Comparison of ENCODE assay signal across 8 cellular contexts in the genomic region with DNA sequence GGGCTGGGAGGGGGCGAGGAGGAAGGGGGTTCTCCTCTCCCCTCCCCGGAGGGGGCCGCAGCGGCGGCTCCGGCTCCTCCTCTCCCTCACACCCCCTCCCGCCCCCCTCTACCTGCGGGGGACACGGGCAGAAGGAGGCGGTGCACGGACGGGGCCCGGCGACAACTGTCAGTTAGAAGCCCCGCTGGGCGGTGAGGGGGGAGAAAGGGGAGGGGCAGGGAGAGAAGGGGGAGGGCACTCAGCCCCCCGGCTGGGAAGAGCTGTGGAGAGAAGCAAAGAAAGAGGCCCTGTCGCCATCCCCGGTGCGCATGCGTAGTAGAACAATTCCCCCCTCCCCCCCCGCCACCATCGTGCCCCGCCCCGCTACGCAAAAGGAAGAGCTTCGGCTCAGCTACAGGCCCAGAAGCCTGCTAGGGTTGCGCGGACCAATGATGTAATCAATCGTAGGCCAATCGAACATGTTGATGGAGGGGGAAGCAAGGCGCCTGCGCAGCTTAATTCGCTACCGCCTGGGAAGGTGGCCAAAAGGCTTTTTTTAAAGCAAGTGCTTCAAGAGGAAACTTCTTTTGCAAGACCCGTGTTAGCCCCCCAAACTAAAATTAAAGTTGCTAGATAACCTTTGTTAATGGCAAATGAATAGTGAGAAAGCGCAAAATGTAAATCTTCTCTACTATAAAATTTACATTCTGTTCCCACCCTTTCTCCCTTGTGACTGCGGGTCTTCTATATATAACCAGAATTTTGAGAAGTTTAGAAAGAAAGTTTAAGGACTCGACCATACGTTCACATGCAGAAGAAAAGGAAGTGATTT. TPM values are rescaled to one million over a fixed set of nuclear protein-coding genes. Genes with fewer than 3 reads are reported as not detected.
A peak's percentile ranks its signal among the peaks of the same experiment; 100 is the strongest.
DNase-seq lines count a peak whose midpoint lies in the region; ATAC-seq and TF ChIP-seq lines count a peak whose summit lies in the region.

No MANE protein-coding gene starts in this region.

- TF ChIP-seq CTCF in SK-N-SH (IDR thresholded peaks at IDR 0.05) (no peak), omental fat pad (IDR thresholded peaks at IDR 0.05) (no peak), testis (IDR thresholded peaks at IDR 0.05) (no peak)

- H3K9me3 ChIP-seq in SK-N-SH (no peaks in the 10 kb centered on the region), testis (no peaks in the 10 kb centered on the region)

- TF ChIP-seq RAD21 in SK-N-SH (IDR thresholded peaks at IDR 0.05; ENCODE audit: low read length): no peak

- H3K4me1 ChIP-seq in SK-N-SH (ENCODE audit: control insufficient read depth in 1 of 2, insufficient read depth in 2 of 2, low read depth in 1 of 2, low read length in 1 of 2) (peaks cover 9 to 10% of the 10 kb centered on the region in 2 experiments; a peak in 3 of 4 replicates), testis (peaks cover 5% of the 10 kb centered on the region)

- no peaks in the 10 kb centered on the region for H3K27me3 ChIP-seq in SK-N-SH (ENCODE audit: insufficient read depth)
- H3K27me3 ChIP-seq in testis: no peaks in the 10 kb centered on the region

- peaks cover 41% of the 10 kb centered on the region for H4K20me1 ChIP-seq in SK-N-SH (ENCODE audit: insufficient read depth)

- POLR2A ChIA-PET in SK-N-SH (lab: Yijun Ruan, JAX): interaction anchor here (0.6 to 1.3 kb wide), 3 partner anchors 25 to 405 kb away, joined by 3 read pairs; partner anchors contain the start of genes RIC1 and UHRF2

- H3K9me3 Mint-ChIP-seq in activated naive CD8-positive, alpha-beta T cell (ENCODE audit: low read depth): peaks cover 10% of the 10 kb centered on the region

- peak overlapping the region; percentile 83 for H3K27ac Mint-ChIP-seq in activated naive CD8-positive, alpha-beta T cell

- H3K4me3 Mint-ChIP-seq in activated naive CD8-positive, alpha-beta T cell: peak overlapping the region; percentile 85

- H3K27me3 Mint-ChIP-seq in activated naive CD8-positive, alpha-beta T cell: no peaks in the 10 kb centered on the region

- H3K27ac ChIP-seq in SK-N-SH (ENCODE audit: low read depth in 2 of 2, low read length in 1 of 2): peak overlapping the region; percentile 85 to 90
- H3K27ac ChIP-seq in testis: peak overlapping the region; percentile 99 to 100

- peak overlapping the region; percentile 92 for H3K9ac ChIP-seq in SK-N-SH

- peak overlapping the region; percentile 90 for H2AFZ ChIP-seq in SK-N-SH (ENCODE audit: low read depth)

- ATAC-seq in HG02588 (IDR thresholded peaks at IDR 0.05; ENCODE audit: unreplicated experiment) (peak; percentile 66), omental fat pad (ENCODE audit: low FRiP score) (peak; percentile 92)

- no peak for TF ChIP-seq EP300 in SK-N-SH (IDR thresholded peaks at IDR 0.05; ENCODE audit: borderline replicate concordance in 1 of 2, low read depth in 1 of 2, low read length in 1 of 2)

- peaks cover 58% of the 10 kb centered on the region for H3K4me1 Mint-ChIP-seq in activated naive CD8-positive, alpha-beta T cell (ENCODE audit: low read depth)

- intact Hi-C loops in testis (cut with DNase I; ENCODE audit: low total_unique reads): no loop called here

- H3K79me2 ChIP-seq in SK-N-SH (ENCODE audit: insufficient read depth): peaks cover 88% of the 10 kb centered on the region

- peaks cover 28% of the 10 kb centered on the region for H3F3A ChIP-seq in SK-N-SH (replicated peaks; ENCODE audit: insufficient read depth)

- H3K4me3 ChIP-seq in GM08714 (ENCODE audit: low read length) (peak overlapping the region; percentile 70), SK-N-SH (ENCODE audit: low read depth in 2 of 2, low read length in 1 of 2) (peak overlapping the region; percentile 89), testis (peak overlapping the region; percentile 94 to 98)

- CTCF ChIA-PET in SK-N-SH (lab: Yijun Ruan, JAX): interaction anchor here (0.6 to 2.7 kb wide), 2 partner anchors 15 to 16 kb away, joined by 3 to 11 read pairs; no protein-coding TSS in a partner anchor

- DNase-seq in NCI-H1048 (lab: John Stamatoyannopoulos, UW) (peak; percentile 95), SK-N-SH (peak; percentile 91), glomerular visceral epithelial cell (ENCODE audit: extremely low spot score) (peak; percentile 99), omental fat pad (ENCODE audit: low spot score) (peak; percentile 82), testis (peak; percentile 97)

- peaks cover 26% of the 10 kb centered on the region for H3K36me3 Mint-ChIP-seq in activated naive CD8-positive, alpha-beta T cell

- no peaks in the 10 kb centered on the region for H3K9me2 ChIP-seq in SK-N-SH

- no peak for TF ChIP-seq POLR2A in testis (IDR thresholded peaks at IDR 0.05)

- H3K4me2 ChIP-seq in SK-N-SH: peak overlapping the region; percentile 96

- peaks cover 37 to 54% of the 10 kb centered on the region in 2 experiments for H3K36me3 ChIP-seq in SK-N-SH (replicated peaks in 1 of 2; ENCODE audit: control insufficient read depth in 1 of 2, insufficient read depth in 2 of 2, low read length in 1 of 2)
- no peaks in the 10 kb centered on the region for H3K36me3 ChIP-seq in testis (ENCODE audit: low read depth, missing control alignments)

- 6% methylated on average over 13 of the region's 40 CpGs for WGBS in SK-N-SH (ENCODE audit: low lambda C conversion rate)
- WGBS in testis, 2 donors: 1% methylated on average over 27 to 38 of the region's 40 CpGs

TF ChIP-seq in SK-N-SH, 30 proteins besides CTCF, POLR2A, EP300 and RAD21:
- TF ChIP-seq NFIC (IDR thresholded peaks at IDR 0.05; ENCODE audit: borderline replicate concordance) (peak; percentile 41; the same call in 1 of the 2 replicates), NRF1 (IDR thresholded peaks at IDR 0.05; ENCODE audit: low read depth, low read length) (peak; percentile 90), EZH2phosphoT487 (IDR thresholded peaks at IDR 0.05; ENCODE audit: borderline replicate concordance, low read depth) (no peak), MAX (IDR thresholded peaks at IDR 0.05; ENCODE audit: low read depth) (no peak), JUND (IDR thresholded peaks at IDR 0.05) (no peak), POLR2AphosphoS5 (IDR thresholded peaks at IDR 0.05; ENCODE audit: low read depth, low read length) (peak; percentile 60; the same call in 1 of the 2 replicates), MXI1 (IDR thresholded peaks at IDR 0.05; ENCODE audit: low read depth, low read length) (peak; percentile 65), TAF1 (IDR thresholded peaks at IDR 0.05; ENCODE audit: borderline replicate concordance, low read depth, low read length) (peak; percentile 51; the same call in 1 of the 2 replicates), CHD2 (IDR thresholded peaks at IDR 0.05; ENCODE audit: low read length, partially characterized antibody) (peak; percentile 1), PBX3 (IDR thresholded peaks at IDR 0.05) (peak; percentile 21; the same call in 1 of the 2 replicates), SIN3A (IDR thresholded peaks at IDR 0.05; ENCODE audit: borderline replicate concordance, low read depth, low read length) (no peak; the same call in 1 of the 2 replicates), ELF1 (IDR thresholded peaks at IDR 0.05) (peak; percentile 60; the same call in 1 of the 2 replicates)
- TF ChIP-seq, protein P1, sequence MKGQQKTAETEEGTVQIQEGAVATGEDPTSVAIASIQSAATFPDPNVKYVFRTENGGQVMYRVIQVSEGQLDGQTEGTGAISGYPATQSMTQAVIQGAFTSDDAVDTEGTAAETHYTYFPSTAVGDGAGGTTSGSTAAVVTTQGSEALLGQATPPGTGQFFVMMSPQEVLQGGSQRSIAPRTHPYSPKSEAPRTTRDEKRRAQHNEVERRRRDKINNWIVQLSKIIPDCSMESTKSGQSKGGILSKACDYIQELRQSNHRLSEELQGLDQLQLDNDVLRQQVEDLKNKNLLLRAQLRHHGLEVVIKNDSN (IDR thresholded peaks at IDR 0.05; ENCODE audit: borderline replicate concordance, low read depth): no peak

RNA-seq across cellular contexts. Expression of gene RANBP6, which starts 7.0 kb away (rescaled TPM):
- polyA plus RNA-seq in SK-N-SH (2012; rRNA removed): 4.1 and 5.9 TPM in 2 replicates
- 7.5 and 7.9 TPM in 2 replicates for polyA plus RNA-seq in SK-N-SH (2012; cell fraction: cytosol; rRNA removed)
- 1.9 and 4.4 TPM in 2 replicates for polyA plus RNA-seq in SK-N-SH (2012; cell fraction: nucleus; rRNA removed)
- 10 to 100 TPM; 11.5 to 19.4 (median 15.0) TPM for total RNA-seq in omental fat pad
- 10 to 100 TPM; 13.8 to 16.0 TPM for total RNA-seq in testis
- 6.9 TPM for polyA plus RNA-seq in testis (ENCODE audit: insufficient read depth, low read depth, low replicate concordance)

Comparison
In these comparisons a context has a peak if more than half of its experiments do, and no peak if none do; other contexts are left out.
1. Peak in every context shown above with its lines: DNase-seq, ATAC-seq, H3K4me3 ChIP-seq and H3K27ac ChIP-seq.